Comparison of ENCODE assay signal across 27 cellular contexts in the genomic region with DNA sequence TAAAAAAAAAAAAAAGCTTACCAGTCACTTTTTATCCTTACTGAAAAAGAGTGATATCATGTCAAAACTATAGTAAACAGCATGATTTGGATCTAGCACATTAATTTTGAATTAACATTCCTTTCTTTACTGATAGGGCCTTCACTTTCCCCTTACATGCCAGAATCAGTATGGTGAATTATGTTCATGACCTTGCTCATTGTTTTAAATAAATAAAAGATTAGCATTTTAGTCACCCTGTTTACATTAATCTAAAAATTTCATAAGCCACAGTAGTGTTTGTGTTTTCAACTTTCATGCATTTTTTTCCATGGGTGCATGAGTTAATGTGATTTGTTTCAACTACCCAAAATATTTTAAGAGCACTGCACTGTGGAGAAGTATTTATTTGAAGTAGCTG.
"Had no signal": no experiment of that assay in that cellular context is flagged by ENCODE, and none has a peak within 500 bp of the region (broad histone marks: within the 10 kb centered on the region; RNA-seq: fewer than 3 reads in every experiment).

No MANE protein-coding gene starts in this region.

- H3K4me3 ChIP-seq: adrenal gland, ascending aorta, breast epithelium, cardiac muscle cell, colonic mucosa, gastroesophageal sphincter, heart right ventricle had no signal

- H3K9me3 ChIP-seq: adrenal gland, ascending aorta, breast epithelium, colonic mucosa, gastroesophageal sphincter, heart right ventricle had no signal

- ATAC-seq: activated T-cell treated with anti-CD3 and anti-CD28 coated beads, Interleukin-2, amount 50 U/mL, for 72 hours; gastroesophageal sphincter; heart right ventricle; WTC11 had no signal

- H3K36me3 ChIP-seq: adrenal gland, ascending aorta, breast epithelium, cardiac muscle cell, colonic mucosa, gastroesophageal sphincter, heart right ventricle had no signal

- H3K27ac ChIP-seq: adrenal gland, ascending aorta, breast epithelium, cardiac muscle cell, colonic mucosa, epithelial cell of prostate, gastroesophageal sphincter, heart right ventricle, VCaP had no signal

- H3K4me1 ChIP-seq: adrenal gland, ascending aorta, breast epithelium, colonic mucosa, heart right ventricle had no signal

- H3K27me3 ChIP-seq: adrenal gland, ascending aorta, breast epithelium, cardiac muscle cell, colonic mucosa, gastroesophageal sphincter had no signal

- DNase-seq: activated CD4-positive, alpha-beta memory T cell treated with anti-CD3 and anti-CD28 coated beads, Interleukin-2, amount 10 ng/mL, durations not matched to agents 7 days and 5 days; activated CD4-positive, alpha-beta T cell treated with anti-CD3 and anti-CD28 coated beads for 1 hour; activated CD4-positive, alpha-beta T cell treated with anti-CD3 and anti-CD28 coated beads for 4 hours; activated CD4-positive, alpha-beta T cell treated with anti-CD3 and anti-CD28 coated beads, Interleukin-2, amount 10 ng/mL, durations not matched to agents 7 days and 5 days; activated CD4-positive, alpha-beta T cell treated with anti-CD3 and anti-CD28 coated beads, Interleukin-2, amount 50 U/mL, for 4 hours; activated CD8-positive, alpha-beta memory T cell treated with anti-CD3 and anti-CD28 coated beads, Interleukin-2, amount 50 U/mL, for 48 hours; activated gamma-delta T cell; activated naive CD4-positive, alpha-beta T cell; activated naive CD4-positive, alpha-beta T cell treated with anti-CD3 and anti-CD28 coated beads, Interleukin-2, amount 10 ng/mL, durations not matched to agents 7 days and 5 days; activated T-cell treated with anti-CD3 and anti-CD28 coated beads for 4 hours; activated T-cell treated with anti-CD3 and anti-CD28 coated beads, Interleukin-2, amount 50 U/mL, for 24 hours; activated T-cell treated with anti-CD3 and anti-CD28 coated beads, Interleukin-2, amount 50 U/mL, for 72 hours; adrenal gland; central memory CD4-positive, alpha-beta T cell; cerebellar nuclear complex; colonic mucosa; effector CD8-positive, alpha-beta T cell; foreskin melanocyte; heart right ventricle; T-helper 2 cell had no signal
